2 cellular contexts compared by ENCODE assay signal in the genomic region with DNA sequence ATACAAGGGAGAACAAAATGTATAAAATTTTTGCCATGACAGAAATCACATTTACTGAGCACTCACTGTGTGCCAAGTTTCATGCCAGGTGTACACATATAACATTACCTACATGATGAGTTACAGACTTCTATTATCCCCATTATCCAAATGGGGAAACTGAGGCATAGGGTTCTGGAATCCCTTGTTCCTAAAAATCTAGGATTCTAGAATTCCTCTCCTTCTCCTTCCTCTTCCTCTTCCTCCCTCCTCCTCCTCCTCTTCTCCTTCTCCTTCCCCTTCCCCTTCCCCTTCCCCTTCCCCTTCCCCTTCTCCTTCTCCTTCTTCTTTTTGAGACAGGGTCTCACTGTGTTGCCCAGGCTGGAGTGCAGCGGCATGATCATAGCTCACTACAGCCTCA.
TF ChIP-seq lines count a peak whose summit lies in the region.

No MANE protein-coding gene starts in this region.

TF ChIP-seq in HCT116, 20 proteins besides CTCF, POLR2A, EP300 and RAD21:
- TF ChIP-seq SIN3A (IDR thresholded peaks at IDR 0.05; ENCODE audit: low read depth) (no peak), EZH2phosphoT487 (IDR thresholded peaks at IDR 0.05; ENCODE audit: borderline replicate concordance) (no peak), YY1 (IDR thresholded peaks at IDR 0.05; ENCODE audit: extremely low read depth, insufficient replicate concordance, low read depth, low read length) (no peak), SP1 (IDR thresholded peaks at IDR 0.05; ENCODE audit: low read depth) (no peak)
- TF ChIP-seq, protein P1, sequence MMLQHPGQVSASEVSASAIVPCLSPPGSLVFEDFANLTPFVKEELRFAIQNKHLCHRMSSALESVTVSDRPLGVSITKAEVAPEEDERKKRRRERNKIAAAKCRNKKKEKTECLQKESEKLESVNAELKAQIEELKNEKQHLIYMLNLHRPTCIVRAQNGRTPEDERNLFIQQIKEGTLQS (IDR thresholded peaks at IDR 0.05): no peak

TF ChIP-seq in K562, 482 proteins besides CTCF, POLR2A, EP300 and RAD21:
- TF ChIP-seq TEAD2 (tag; IDR thresholded peaks at IDR 0.05): no peak
- TF ChIP-seq, protein P2, sequence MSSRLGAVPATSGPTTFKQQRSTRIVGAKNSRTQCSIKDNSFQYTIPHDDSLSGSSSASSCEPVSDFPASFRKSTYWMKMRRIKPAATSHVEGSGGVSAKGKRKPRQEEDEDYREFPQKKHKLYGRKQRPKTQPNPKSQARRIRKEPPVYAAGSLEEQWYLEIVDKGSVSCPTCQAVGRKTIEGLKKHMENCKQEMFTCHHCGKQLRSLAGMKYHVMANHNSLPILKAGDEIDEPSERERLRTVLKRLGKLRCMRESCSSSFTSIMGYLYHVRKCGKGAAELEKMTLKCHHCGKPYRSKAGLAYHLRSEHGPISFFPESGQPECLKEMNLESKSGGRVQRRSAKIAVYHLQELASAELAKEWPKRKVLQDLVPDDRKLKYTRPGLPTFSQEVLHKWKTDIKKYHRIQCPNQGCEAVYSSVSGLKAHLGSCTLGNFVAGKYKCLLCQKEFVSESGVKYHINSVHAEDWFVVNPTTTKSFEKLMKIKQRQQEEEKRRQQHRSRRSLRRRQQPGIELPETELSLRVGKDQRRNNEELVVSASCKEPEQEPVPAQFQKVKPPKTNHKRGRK (tag; IDR thresholded peaks at IDR 0.05): peak; percentile 58
